In genomic region chr5:153573326-153574033, GRCh38 we compare ENCODE assay signal across 19 cellular contexts.
DNase-seq lines count a peak whose midpoint lies in the region; ATAC-seq and TF ChIP-seq lines count a peak whose summit lies in the region.
"Had no signal": no experiment of that assay in that cellular context is flagged by ENCODE, and none has a peak within 500 bp of the region (broad histone marks: within the 10 kb centered on the region; RNA-seq: fewer than 3 reads in every experiment).

No MANE protein-coding gene starts in this region.

- H3K27ac ChIP-seq in left ventricle myocardium inferior (replicated peaks) (no peak overlapping the region), right atrium auricular region (no peak overlapping the region), epithelial cell of prostate (peak overlapping the region; percentile 34), upper lobe of right lung (no peak overlapping the region)
- no peak overlapping the region for H3K27ac ChIP-seq in CD8-positive, alpha-beta T cell (ENCODE audit: low read depth, low read length)
- H3K27ac ChIP-seq: brain microvascular endothelial cell had no signal

- intact Hi-C loops in left ventricle myocardium inferior (cut with micrococcal nuclease): no loop called here
- intact Hi-C loops in upper lobe of right lung (cut with DNase I): no loop called here
- intact Hi-C loops in CD8-positive, alpha-beta T cell (cut with DNase I, micrococcal nuclease): no loop called here

- H3K9me3 ChIP-seq in left ventricle myocardium inferior (replicated peaks) (no peaks in the 10 kb centered on the region), right atrium auricular region (no peaks in the 10 kb centered on the region), upper lobe of right lung (no peaks in the 10 kb centered on the region)
- no peaks in the 10 kb centered on the region for H3K9me3 ChIP-seq in CD8-positive, alpha-beta T cell (ENCODE audit: low read length)
- H3K9me3 ChIP-seq: HAP-1 had no signal

- no peaks in the 10 kb centered on the region for H3K36me3 ChIP-seq in left ventricle myocardium inferior
- no peaks in the 10 kb centered on the region for H3K36me3 ChIP-seq in right atrium auricular region
- H3K36me3 ChIP-seq in upper lobe of right lung: no peaks in the 10 kb centered on the region
- no peaks in the 10 kb centered on the region for H3K36me3 ChIP-seq in CD8-positive, alpha-beta T cell (ENCODE audit: insufficient read depth, low read length)
- H3K36me3 ChIP-seq: brain microvascular endothelial cell, HAP-1 had no signal

- no peaks in the 10 kb centered on the region for H3K36me3 Mint-ChIP-seq in CD8-positive, alpha-beta T cell
- H3K36me3 Mint-ChIP-seq: activated naive CD8-positive, alpha-beta T cell had no signal

- POLR2A ChIA-PET in CD8-positive, alpha-beta T cell (lab: Charles Lee): no interaction called here

- CTCF ChIA-PET in CD8-positive, alpha-beta T cell (lab: Charles Lee): interaction anchor here (1.1 to 1.2 kb wide), 2 partner anchors 14 to 44 kb away, joined by 3 read pairs; no protein-coding TSS in a partner anchor

- H3K4me1 Mint-ChIP-seq in CD8-positive, alpha-beta T cell (ENCODE audit: low read depth): no peaks in the 10 kb centered on the region

- no peak overlapping the region for H3K27ac Mint-ChIP-seq in CD8-positive, alpha-beta T cell
- H3K27ac Mint-ChIP-seq: activated naive CD8-positive, alpha-beta T cell; activated T-cell treated with anti-CD3 and anti-CD28 coated beads, Interleukin-2, amount 50 U/mL, for 72 hours had no signal

- no peaks in the 10 kb centered on the region for H3K9me3 Mint-ChIP-seq in CD8-positive, alpha-beta T cell

- H3K27me3 ChIP-seq in left ventricle myocardium inferior (ENCODE audit: low read depth): no peaks in the 10 kb centered on the region
- no peaks in the 10 kb centered on the region for H3K27me3 ChIP-seq in right atrium auricular region
- H3K27me3 ChIP-seq in upper lobe of right lung: no peaks in the 10 kb centered on the region
- no peaks in the 10 kb centered on the region for H3K27me3 ChIP-seq in CD8-positive, alpha-beta T cell (ENCODE audit: insufficient read depth, low read length)
- H3K27me3 ChIP-seq: brain microvascular endothelial cell had no signal

- H3K4me1 ChIP-seq in left ventricle myocardium inferior (peaks cover 22% of the 10 kb centered on the region), right atrium auricular region (peaks cover 0 to 38% of the 10 kb centered on the region in 2 donors), upper lobe of right lung (no peaks in the 10 kb centered on the region)
- H3K4me1 ChIP-seq in CD8-positive, alpha-beta T cell (ENCODE audit: insufficient read depth, low read length): no peaks in the 10 kb centered on the region
- H3K4me1 ChIP-seq: HAP-1 had no signal

- peak; percentile 76 for ATAC-seq in upper lobe of right lung
- ATAC-seq in CD8-positive, alpha-beta T cell: no peak
- ATAC-seq in GM21825 (IDR thresholded peaks at IDR 0.05; ENCODE audit: unreplicated experiment): no peak
- ATAC-seq: activated CD4-positive, CD25-positive, alpha-beta regulatory T cell treated with anti-CD3 and anti-CD28 coated beads, Interleukin-2, amount 50 U/mL, for 24 hours; activated T-cell treated with anti-CD3 and anti-CD28 coated beads, Interleukin-2, amount 50 U/mL, for 72 hours had no signal

- H3K4me3 ChIP-seq in left ventricle myocardium inferior (no peak overlapping the region), right atrium auricular region (no peak overlapping the region), upper lobe of right lung (no peak overlapping the region)
- no peak overlapping the region for H3K4me3 ChIP-seq in CD8-positive, alpha-beta T cell (ENCODE audit: low read depth, low read length)
- H3K4me3 ChIP-seq: HAP-1 had no signal

- H3K27me3 Mint-ChIP-seq in CD8-positive, alpha-beta T cell (ENCODE audit: low read depth): no peaks in the 10 kb centered on the region
- H3K27me3 Mint-ChIP-seq: activated naive CD8-positive, alpha-beta T cell had no signal

- DNase-seq in left ventricle myocardium inferior (peak; percentile 20), right atrium auricular region (ENCODE audit: low spot score) (no peak), NCI-H446 treated with DMSO at 0.1 percent for 48 hours (lab: John Stamatoyannopoulos, UW) (peak; percentile 40), epithelial cell of prostate (ENCODE audit: low read depth, low spot score) (peak; percentile 29), upper lobe of right lung (no peak), amygdala (lab: John Stamatoyannopoulos, UW) (no peak)
- DNase-seq in CD8-positive, alpha-beta T cell: no peak
- DNase-seq: ACHN; activated CD8-positive, alpha-beta memory T cell treated with anti-CD3 and anti-CD28 coated beads for 24 hours; activated T-cell treated with anti-CD3 and anti-CD28 coated beads, Interleukin-2, amount 50 U/mL, for 72 hours; brain microvascular endothelial cell; DMS153; NCI-H2081 treated with DMSO at 0.1 percent for 48 hours; NK-92 treated with Interleukin-12 subunit alpha and Interleukin-12 subunit beta, amount 100 ng/mL, for 24 hours; T1000 had no signal

- TF ChIP-seq CTCF in left ventricle myocardium inferior (IDR thresholded peaks at IDR 0.05; ENCODE audit: borderline replicate concordance) (no peak), right atrium auricular region (IDR thresholded peaks at IDR 0.05) (no peak), upper lobe of right lung (IDR thresholded peaks at IDR 0.05) (no peak)
- TF ChIP-seq CTCF in CD8-positive, alpha-beta T cell (IDR thresholded peaks at IDR 0.05): no peak

- H3K4me3 Mint-ChIP-seq in CD8-positive, alpha-beta T cell: no peak overlapping the region
- H3K4me3 Mint-ChIP-seq: activated naive CD8-positive, alpha-beta T cell; activated T-cell treated with anti-CD3 and anti-CD28 coated beads, Interleukin-2, amount 50 U/mL, for 72 hours had no signal

Comparison
In these comparisons a context has a peak if more than half of its experiments do, and no peak if none do; other contexts are left out.
1. DNase-seq: peak in left ventricle myocardium inferior (single experiment), NCI-H446 treated with DMSO at 0.1 percent for 48 hours (single experiment) and epithelial cell of prostate (single experiment); none in right atrium auricular region (single experiment), upper lobe of right lung (single experiment), CD8-positive, alpha-beta T cell (0 of 7) and amygdala (0 of 56).